Comparison of ENCODE assay signal across 9 cellular contexts in genomic region chr5:38557309-38557710, GRCh38. TPM values are rescaled to one million over a fixed set of nuclear protein-coding genes. Genes with fewer than 3 reads are reported as not detected.
DNase-seq lines count a peak whose midpoint lies in the region; FAIRE-seq and TF ChIP-seq lines count a peak whose summit lies in the region.
"Had no signal": no experiment of that assay in that cellular context is flagged by ENCODE, and none has a peak within 500 bp of the region (broad histone marks: within the 10 kb centered on the region; RNA-seq: fewer than 3 reads in every experiment).

No MANE protein-coding gene starts in this region.

- H3K9ac ChIP-seq in kidney (ENCODE audit: low read length in 2 of 2) = peak overlapping the region; percentile 86 to 90

- H3K27ac ChIP-seq in kidney (ENCODE audit: low read depth in 2 of 2, low read length in 2 of 2) = peak overlapping the region; percentile 96 to 97
- H3K27ac ChIP-seq in substantia nigra (ENCODE audit: low read depth, low read length, poor library complexity, severe bottlenecking) = peak overlapping the region; percentile 97

- intact Hi-C loops in kidney (cut with DNase I) = no loop called here

- TF ChIP-seq CTCF in astrocyte of the cerebellum (IDR thresholded peaks at IDR 0.05; ENCODE audit: low read depth, low read length, missing control alignments) (no peak), kidney (IDR thresholded peaks at IDR 0.05; ENCODE audit: borderline replicate concordance, extremely low read depth, insufficient read depth) (no peak)

- FAIRE-seq in kidney (lab: Jason Lieb, UNC) = no peak

- H3K4me3 ChIP-seq in astrocyte of the cerebellum (ENCODE audit: low read depth, low read length) (peak overlapping the region; percentile 83), kidney (ENCODE audit: low read length in 2 of 2) (peak overlapping the region; percentile 82 to 87)

- in situ Hi-C loops in astrocyte of the cerebellum (cut with HindIII; ENCODE audit: low sequenced_read_pairs) = no loop called here

- peak; percentile 52 for DNase-seq in NCI-H2107 treated with DMSO at 0.1 percent for 48 hours (lab: John Stamatoyannopoulos, UW; ENCODE audit: unreplicated experiment)
- no peak for DNase-seq in NCI-H2107 (lab: John Stamatoyannopoulos, UW)
- peak; percentile 11 for DNase-seq in astrocyte of the cerebellum (ENCODE audit: low read depth)
- no peak for DNase-seq in kidney
- DNase-seq in substantia nigra (lab: John Stamatoyannopoulos, UW) = peak in 8 of 49 donors; percentile 22 to 73 (median 53)
- no peak for DNase-seq in NCI-H82 treated with DMSO at 0.1 percent for 48 hours (lab: John Stamatoyannopoulos, UW; ENCODE audit: unreplicated experiment)
- DNase-seq in MV-4-11 (lab: John Stamatoyannopoulos, UW) = no peak
- no peak for DNase-seq in SKM-1 treated with dmso at 0.1 percent for 144 hours (lab: John Stamatoyannopoulos, UW; ENCODE audit: unreplicated experiment)
- DNase-seq: AML-193 had no signal

- peaks cover 7 to 11% of the 10 kb centered on the region in 2 donors for H3K4me1 ChIP-seq in kidney (ENCODE audit: control insufficient read depth in 1 of 2, insufficient read depth in 1 of 2, low read depth in 1 of 2, low read length in 2 of 2)

- no peaks in the 10 kb centered on the region for H3K36me3 ChIP-seq in kidney (ENCODE audit: control insufficient read depth in 1 of 2, insufficient read depth in 2 of 2, low read length in 2 of 2)

- no peaks in the 10 kb centered on the region for H3K9me3 ChIP-seq in kidney (ENCODE audit: control insufficient read depth in 1 of 2, low read length in 2 of 2)

RNA-seq across cellular contexts. Expression of gene LIFR, which starts 0.9 kb away (rescaled TPM):
- 90.1 TPM for total RNA-seq in kidney
- polyA plus RNA-seq in kidney (ENCODE audit: insufficient read depth, low read depth, low replicate concordance) = 8.5 TPM

Comparison
In these comparisons a context has a peak if more than half of its experiments do, and no peak if none do; other contexts are left out.
1. DNase-seq: peak in NCI-H2107 treated with DMSO at 0.1 percent for 48 hours (single experiment) and astrocyte of the cerebellum (single experiment); none in NCI-H2107 (single experiment), kidney (single experiment), NCI-H82 treated with DMSO at 0.1 percent for 48 hours (single experiment), MV-4-11 (single experiment) and SKM-1 treated with dmso at 0.1 percent for 144 hours (single experiment).